ENCODE assay signal across 19 cellular contexts in the genomic region with DNA sequence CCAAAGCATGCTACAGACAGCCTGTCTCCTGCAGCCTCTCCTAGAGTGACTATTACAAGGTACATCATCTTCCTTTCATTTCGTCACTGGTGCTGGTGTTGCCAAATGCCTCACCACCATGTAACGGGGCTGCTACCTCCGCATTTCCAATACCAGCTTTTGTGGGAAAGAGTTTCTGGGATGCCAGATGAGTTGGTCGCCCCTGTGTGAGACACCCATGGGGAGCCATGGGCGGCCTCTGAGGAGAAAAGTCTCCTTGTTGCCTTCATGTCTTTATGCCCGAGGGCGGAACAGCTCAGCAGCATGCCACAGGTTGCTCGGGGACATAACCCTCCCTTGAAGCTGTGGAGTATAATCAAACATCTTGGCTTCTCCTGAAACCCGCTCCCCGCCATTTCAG.
A peak's percentile ranks its signal among the peaks of the same experiment; 100 is the strongest.
DNase-seq lines count a peak whose midpoint lies in the region; ATAC-seq and TF ChIP-seq lines count a peak whose summit lies in the region.
"Had no signal": no experiment of that assay in that cellular context is flagged by ENCODE, and none has a peak within 500 bp of the region (broad histone marks: within the 10 kb centered on the region; RNA-seq: fewer than 3 reads in every experiment).

No MANE protein-coding gene starts in this region.

- no peak overlapping the region for H3K9ac ChIP-seq in trophoblast cell (ENCODE audit: low read length)
- H3K9ac ChIP-seq: BLaER1 treated with 17β-estradiol and CSF1 and Interleukin-3, amounts not matched to agents 10 nM and 100 nM had no signal

- H4K8ac ChIP-seq in trophoblast cell (ENCODE audit: low read depth, low read length) = no peak overlapping the region

- H3K14ac ChIP-seq in trophoblast cell (ENCODE audit: low read length) = no peak overlapping the region

- no peak overlapping the region for H3K18ac ChIP-seq in trophoblast cell (ENCODE audit: low read length)

- WGBS in esophagus muscularis mucosa = 95% methylated on average over 9 of the region's 10 CpGs
- no CpG with 5 or more reads among the region's 10 CpGs for WGBS in trophoblast cell (ENCODE audit: extremely low coverage, insufficient coverage, insufficient read length)

- H3K79me2 ChIP-seq in trophoblast cell (ENCODE audit: control insufficient read depth, insufficient read depth, low read length, poor library complexity) = no peaks in the 10 kb centered on the region

- H3K27me3 ChIP-seq in esophagus muscularis mucosa = no peaks in the 10 kb centered on the region
- no peaks in the 10 kb centered on the region for H3K27me3 ChIP-seq in trophoblast cell (ENCODE audit: insufficient read depth, low read length)
- H3K27me3 ChIP-seq: BE2C; BLaER1 treated with 17β-estradiol and CSF1 and Interleukin-3, amounts not matched to agents 10 nM and 100 nM had no signal

- TF ChIP-seq CTCF in esophagus muscularis mucosa (IDR thresholded peaks at IDR 0.05) = no peak

- H3K36me3 ChIP-seq in esophagus muscularis mucosa (no peaks in the 10 kb centered on the region), trophoblast cell (ENCODE audit: control insufficient read depth in 1 of 2, insufficient read depth in 2 of 2, low read length in 2 of 2) (no peaks in the 10 kb centered on the region)
- H3K36me3 ChIP-seq: BE2C; BLaER1 treated with 17β-estradiol and CSF1 and Interleukin-3, amounts not matched to agents 10 nM and 100 nM; HAP-1 had no signal

- H2BK12ac ChIP-seq in trophoblast cell (ENCODE audit: low read length) = peak overlapping the region; percentile 13

- no peak overlapping the region for H2BK120ac ChIP-seq in trophoblast cell (ENCODE audit: insufficient read depth, low read length, poor library complexity)

- no peak overlapping the region for H2AFZ ChIP-seq in trophoblast cell (ENCODE audit: insufficient read depth, low read length, poor library complexity)

- H3K4me2 ChIP-seq in trophoblast cell (ENCODE audit: low read length) = no peak overlapping the region
- H3K4me2 ChIP-seq: A549; BLaER1 treated with 17β-estradiol and CSF1 and Interleukin-3, amounts not matched to agents 10 nM and 100 nM had no signal

- peaks cover 9% of the 10 kb centered on the region for H3K79me1 ChIP-seq in trophoblast cell (ENCODE audit: low read length)

- no peak overlapping the region for H3K27ac ChIP-seq in esophagus muscularis mucosa (replicated peaks in 1 of 4)
- no peak overlapping the region for H3K27ac ChIP-seq in trophoblast cell (ENCODE audit: low read depth, low read length)
- H3K27ac ChIP-seq: A549; BLaER1 treated with 17β-estradiol and CSF1 and Interleukin-3, amounts not matched to agents 10 nM and 100 nM had no signal

- TF ChIP-seq POLR2A in esophagus muscularis mucosa (IDR thresholded peaks at IDR 0.05; ENCODE audit: low read depth) = no peak

- H3K23ac ChIP-seq in trophoblast cell (ENCODE audit: low read length) = no peak overlapping the region

- H4K91ac ChIP-seq in trophoblast cell (ENCODE audit: low read depth, low read length) = peak overlapping the region; percentile 11

- H3K4me3 ChIP-seq in esophagus muscularis mucosa = no peak overlapping the region
- H3K4me3 ChIP-seq in trophoblast cell (ENCODE audit: low read depth, low read length) = no peak overlapping the region
- H3K4me3 ChIP-seq: A549; BLaER1 treated with 17β-estradiol and CSF1 and Interleukin-3, amounts not matched to agents 10 nM and 100 nM; HAP-1 had no signal

- ATAC-seq in HG03354 (IDR thresholded peaks at IDR 0.05; ENCODE audit: poor library complexity, severe bottlenecking, unreplicated experiment) = no peak
- ATAC-seq: A549 had no signal

- H2BK5ac ChIP-seq in trophoblast cell (ENCODE audit: low read depth, low read length, poor library complexity) = no peak overlapping the region

- no peak for TF ChIP-seq EP300 in esophagus muscularis mucosa (IDR thresholded peaks at IDR 0.05)

- no peak overlapping the region for H4K12ac ChIP-seq in trophoblast cell (ENCODE audit: low read depth, low read length)

- H3K9me3 ChIP-seq in esophagus muscularis mucosa (no peaks in the 10 kb centered on the region), trophoblast cell (ENCODE audit: insufficient read depth, low read depth, low read length) (peaks cover 5% of the 10 kb centered on the region)
- H3K9me3 ChIP-seq: A549, BE2C, HAP-1 had no signal

- H2AK5ac ChIP-seq in trophoblast cell (ENCODE audit: low read length) = no peak overlapping the region

- no peak overlapping the region for H3K4ac ChIP-seq in trophoblast cell (ENCODE audit: low read depth, low read length)

- DNase-seq in NCI-H2029 (lab: John Stamatoyannopoulos, UW) = peak; percentile 53
- no peak for DNase-seq in NCI-H2029 treated with DMSO at 0.1 percent for 48 hours (lab: John Stamatoyannopoulos, UW)
- peak; percentile 39 for DNase-seq in esophagus muscularis mucosa (ENCODE audit: extremely low spot score)
- DNase-seq in trophoblast cell = peak; percentile 54
- no peak for DNase-seq in mucosa of gallbladder (ENCODE audit: low spot score)
- DNase-seq: 8988T; ACHN; AML-193; BE2C; CD4-positive, alpha-beta T cell; CD8-positive, alpha-beta memory T cell; DMS 273 treated with DMSO at 0.1 percent for 48 hours; DND-41; GOT3; HFFc6 had no signal

- intact Hi-C loops in esophagus muscularis mucosa (cut with DNase I) = no loop called here

- peaks cover 0 to 12% (median 8%) of the 10 kb centered on the region in 4 donors for H3K4me1 ChIP-seq in esophagus muscularis mucosa
- peaks cover 2 to 6% of the 10 kb centered on the region in 2 experiments for H3K4me1 ChIP-seq in trophoblast cell (ENCODE audit: control insufficient read depth in 1 of 2, insufficient read depth in 2 of 2, low read length in 2 of 2)
- H3K4me1 ChIP-seq: A549; BE2C; BLaER1 treated with 17β-estradiol and CSF1 and Interleukin-3, amounts not matched to agents 10 nM and 100 nM; HAP-1 had no signal

Comparison
In these comparisons a context has a peak if more than half of its experiments do, and no peak if none do; other contexts are left out.
1. DNase-seq: peak in NCI-H2029 (single experiment), esophagus muscularis mucosa (single experiment) and trophoblast cell (2 of 2); none in NCI-H2029 treated with DMSO at 0.1 percent for 48 hours (single experiment) and mucosa of gallbladder (single experiment).